In genomic region chr5:65043843-65044359, GRCh38 we compare ENCODE assay signal across 16 cellular contexts.
DNase-seq lines count a peak whose midpoint lies in the region; ATAC-seq lines count a peak whose summit lies in the region.
"Had no signal": no experiment of that assay in that cellular context is flagged by ENCODE, and none has a peak within 500 bp of the region (broad histone marks: within the 10 kb centered on the region; RNA-seq: fewer than 3 reads in every experiment).

No MANE protein-coding gene starts in this region.

- no peak overlapping the region for H3K4me3 ChIP-seq in H7 (ENCODE audit: insufficient read depth, low read depth, low read length)
- H3K4me3 ChIP-seq: gastroesophageal sphincter, neural progenitor cell had no signal

- H3K27me3 ChIP-seq in H7 (ENCODE audit: control insufficient read depth, insufficient read depth, low read length): no peaks in the 10 kb centered on the region
- H3K27me3 ChIP-seq: gastroesophageal sphincter, neural progenitor cell had no signal

- no peaks in the 10 kb centered on the region for H3K36me3 ChIP-seq in H7 (replicated peaks; ENCODE audit: control insufficient read depth, insufficient read depth, low read length)
- H3K36me3 ChIP-seq: gastroesophageal sphincter, neural progenitor cell had no signal

- DNase-seq in MV-4-11 (lab: John Stamatoyannopoulos, UW) (no peak), H7 (no peak), nucleus accumbens (lab: John Stamatoyannopoulos, UW) (no peak)
- DNase-seq in activated CD4-positive, alpha-beta T cell treated with anti-CD3 and anti-CD28 coated beads, Interleukin-2, amount 50 U/mL, for 1 hour: no peak
- DNase-seq: anterior cingulate cortex; DMS 273 treated with DMSO at 0.1 percent for 48 hours; OCI-M1; SK-N-SH; stimulated activated CD4-positive, alpha-beta T cell treated with anti-CD3 and anti-CD28 coated beads, Interleukin-2, amount 100 ng/mL, for 48 hours had no signal

- ATAC-seq in GM18868 (IDR thresholded peaks at IDR 0.05; ENCODE audit: unreplicated experiment) (peak; percentile 44), GM21529 (IDR thresholded peaks at IDR 0.05; ENCODE audit: unreplicated experiment) (peak; percentile 62), HG03025 (IDR thresholded peaks at IDR 0.05; ENCODE audit: low FRiP score, unreplicated experiment) (peak; percentile 46), HG03571 (IDR thresholded peaks at IDR 0.05; ENCODE audit: unreplicated experiment) (peak; percentile 47)
- ATAC-seq: gastroesophageal sphincter, sciatic nerve had no signal
